1 cellular context compared by ENCODE assay signal in the genomic region with DNA sequence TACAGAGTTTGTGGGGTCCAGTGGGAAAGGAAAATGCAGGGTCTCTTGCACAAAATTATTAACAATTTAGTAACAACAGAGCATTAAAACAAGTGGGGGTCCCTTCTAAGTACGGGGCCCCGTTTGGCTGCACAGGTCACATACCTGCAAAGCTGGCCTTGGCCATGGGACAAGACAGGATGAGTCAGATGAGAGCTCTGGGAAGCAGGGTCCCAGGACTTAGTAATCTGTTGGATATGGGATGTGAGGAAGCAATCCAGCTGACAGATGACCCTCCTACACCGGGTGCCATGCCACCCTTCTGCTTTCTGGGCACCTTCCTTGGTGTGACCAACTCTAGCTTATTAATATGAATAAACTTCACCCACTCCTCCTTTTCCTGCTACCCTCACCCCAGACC.
TF ChIP-seq lines count a peak whose summit lies in the region.

No MANE protein-coding gene starts in this region.

TF ChIP-seq in IMR-90, 13 proteins besides CTCF, POLR2A, EP300 and RAD21:
- no peak for TF ChIP-seq RCOR1 (IDR thresholded peaks at IDR 0.05; ENCODE audit: insufficient replicate concordance, low read length)
- no peak for TF ChIP-seq RFX5 (IDR thresholded peaks at IDR 0.05; ENCODE audit: low read depth, low read length)
- TF ChIP-seq NFE2L2 (IDR thresholded peaks at IDR 0.05; ENCODE audit: low read depth, low read length): no peak
